ENCODE assay signal across 23 cellular contexts in genomic region chr2:149101818-149102217, GRCh38.
A peak's percentile ranks its signal among the peaks of the same experiment; 100 is the strongest.
DNase-seq lines count a peak whose midpoint lies in the region; ATAC-seq and TF ChIP-seq lines count a peak whose summit lies in the region.
"Had no signal": no experiment of that assay in that cellular context is flagged by ENCODE, and none has a peak within 500 bp of the region (broad histone marks: within the 10 kb centered on the region; RNA-seq: fewer than 3 reads in every experiment).

No MANE protein-coding gene starts in this region.

- H3K27me3 ChIP-seq in esophagus muscularis mucosa: no peaks in the 10 kb centered on the region
- H3K27me3 ChIP-seq: BLaER1, MG63 had no signal

- H3K27me3 Mint-ChIP-seq in nephron progenitor cell (ENCODE audit: low read depth, poor library complexity): peaks cover 3% of the 10 kb centered on the region
- no peaks in the 10 kb centered on the region for H3K27me3 Mint-ChIP-seq in activated naive CD4-positive, alpha-beta T cell treated with anti-CD3 and anti-CD28 coated beads for 36 hours (ENCODE audit: low read depth)
- peaks cover 0 to 2% (median 0%) of the 10 kb centered on the region in 3 donors for H3K27me3 Mint-ChIP-seq in CD14-positive monocyte (ENCODE audit: low read depth in 3 of 3)

- 91% methylated on average over 2 of the region's 2 CpGs for WGBS in esophagus muscularis mucosa

- H3K27ac ChIP-seq in esophagus muscularis mucosa (replicated peaks in 1 of 4): no peak overlapping the region
- H3K27ac ChIP-seq: BLaER1 had no signal

- H3K27ac Mint-ChIP-seq in nephron progenitor cell (peak overlapping the region; percentile 86), CD14-positive monocyte (no peak overlapping the region)
- no peak overlapping the region for H3K27ac Mint-ChIP-seq in activated naive CD4-positive, alpha-beta T cell treated with anti-CD3 and anti-CD28 coated beads for 36 hours
- H3K27ac Mint-ChIP-seq: CD4-positive, alpha-beta memory T cell had no signal

- no peak for TF ChIP-seq CTCF in esophagus muscularis mucosa (IDR thresholded peaks at IDR 0.05)
- no peak for TF ChIP-seq CTCF in nephron progenitor cell (IDR thresholded peaks at IDR 0.05)
- no peak for TF ChIP-seq CTCF in CD14-positive monocyte (IDR thresholded peaks at IDR 0.05)

- no peak for TF ChIP-seq EP300 in esophagus muscularis mucosa (IDR thresholded peaks at IDR 0.05)

- CTCF ChIA-PET in activated naive CD4-positive, alpha-beta T cell treated with anti-CD3 and anti-CD28 coated beads for 36 hours (lab: Charles Lee): no interaction called here

- H3K4me1 Mint-ChIP-seq in nephron progenitor cell (peaks cover 24% of the 10 kb centered on the region), CD14-positive monocyte (no peaks in the 10 kb centered on the region)
- no peaks in the 10 kb centered on the region for H3K4me1 Mint-ChIP-seq in activated naive CD4-positive, alpha-beta T cell treated with anti-CD3 and anti-CD28 coated beads for 36 hours (ENCODE audit: low read depth)

- no peaks in the 10 kb centered on the region for H3K9me3 ChIP-seq in esophagus muscularis mucosa
- H3K9me3 ChIP-seq: BLaER1, MG63 had no signal

- TF ChIP-seq POLR2A in esophagus muscularis mucosa (IDR thresholded peaks at IDR 0.05; ENCODE audit: low read depth): no peak

- intact Hi-C loops in esophagus muscularis mucosa (cut with DNase I): no loop called here
- intact Hi-C loops in activated naive CD4-positive, alpha-beta T cell treated with anti-CD3 and anti-CD28 coated beads for 36 hours (cut with micrococcal nuclease): no loop called here
- intact Hi-C loops in CD14-positive monocyte (cut with micrococcal nuclease): no loop called here

- H3K4me3 Mint-ChIP-seq in nephron progenitor cell (no peak overlapping the region), CD14-positive monocyte (no peak overlapping the region)
- H3K4me3 Mint-ChIP-seq in activated naive CD4-positive, alpha-beta T cell treated with anti-CD3 and anti-CD28 coated beads for 36 hours: no peak overlapping the region
- H3K4me3 Mint-ChIP-seq: CD4-positive, alpha-beta memory T cell had no signal

- H3K4me1 ChIP-seq in esophagus muscularis mucosa: no peaks in the 10 kb centered on the region
- H3K4me1 ChIP-seq: BLaER1 had no signal

- no peak for ATAC-seq in HG02763 (IDR thresholded peaks at IDR 0.05; ENCODE audit: unreplicated experiment)
- ATAC-seq: GM12878, Panc1 had no signal

- H3K9me3 Mint-ChIP-seq in nephron progenitor cell (peaks cover 21% of the 10 kb centered on the region), CD14-positive monocyte (peaks cover 0 to 8% (median 3%) of the 10 kb centered on the region in 7 donors)
- peaks cover 3% of the 10 kb centered on the region for H3K9me3 Mint-ChIP-seq in activated naive CD4-positive, alpha-beta T cell treated with anti-CD3 and anti-CD28 coated beads for 36 hours

- peaks cover 12% of the 10 kb centered on the region for H3K36me3 Mint-ChIP-seq in nephron progenitor cell (ENCODE audit: low read depth)
- H3K36me3 Mint-ChIP-seq in activated naive CD4-positive, alpha-beta T cell treated with anti-CD3 and anti-CD28 coated beads for 36 hours (ENCODE audit: low read depth): no peaks in the 10 kb centered on the region
- no peaks in the 10 kb centered on the region for H3K36me3 Mint-ChIP-seq in CD14-positive monocyte
- H3K36me3 Mint-ChIP-seq: CD4-positive, alpha-beta memory T cell had no signal

- no peaks in the 10 kb centered on the region for H3K36me3 ChIP-seq in esophagus muscularis mucosa
- H3K36me3 ChIP-seq: BLaER1, MG63 had no signal

- DNase-seq in RPMI7951 (ENCODE audit: low read depth) (peak; percentile 32), esophagus muscularis mucosa (ENCODE audit: extremely low spot score) (peak; percentile 21), nephron progenitor cell (no peak), CD14-positive monocyte (ENCODE audit: low spot score) (no peak)
- no peak for DNase-seq in activated CD8-positive, alpha-beta memory T cell treated with anti-CD3 and anti-CD28 coated beads, Interleukin-2, amount 50 U/mL, for 4 hours
- DNase-seq in activated naive CD4-positive, alpha-beta T cell treated with anti-CD3 and anti-CD28 coated beads for 36 hours: no peak
- DNase-seq: ACHN; Caco-2; CD4-positive, alpha-beta memory T cell; DMS 273 treated with DMSO at 0.1 percent for 48 hours; DND-41; Kasumi-1; NCI-H1048; NCI-H1436; NCI-H2029; NCI-H2227 treated with DMSO at 0.1 percent for 48 hours; NCI-H510A treated with DMSO at 0.1 percent for 48 hours; NCI-H748 treated with DMSO at 0.1 percent for 48 hours had no signal

- no peak overlapping the region for H3K4me3 ChIP-seq in esophagus muscularis mucosa
- H3K4me3 ChIP-seq: BLaER1, GM12878, MG63 had no signal

Comparison
In these comparisons a context has a peak if more than half of its experiments do, and no peak if none do; other contexts are left out.
1. DNase-seq: peak in RPMI7951 (single experiment) and esophagus muscularis mucosa (single experiment); none in nephron progenitor cell (single experiment), activated CD8-positive, alpha-beta memory T cell treated with anti-CD3 and anti-CD28 coated beads, Interleukin-2, amount 50 U/mL, for 4 hours (single experiment), activated naive CD4-positive, alpha-beta T cell treated with anti-CD3 and anti-CD28 coated beads for 36 hours (single experiment) and CD14-positive monocyte (single experiment).